In genomic region chr4:134848681-134849080, GRCh38 we compare ENCODE assay signal across 25 cellular contexts.
"Had no signal": no experiment of that assay in that cellular context is flagged by ENCODE, and none has a peak within 500 bp of the region (broad histone marks: within the 10 kb centered on the region; RNA-seq: fewer than 3 reads in every experiment).

No MANE protein-coding gene starts in this region.

- DNase-seq: colonic mucosa; cortex of kidney; dermis blood vessel endothelial cell; dorsolateral prefrontal cortex; effector CD4-positive, alpha-beta T cell; effector CD8-positive, alpha-beta T cell; effector memory CD4-positive, alpha-beta T cell; effector memory CD8-positive, alpha-beta T cell; endodermal cell; erythroblast; esophagus squamous epithelium; foreskin fibroblast; foreskin keratinocyte; foreskin melanocyte; gastrocnemius medialis; glutamatergic neuron; head of caudate nucleus; heart left ventricle; heart right ventricle had no signal

- FAIRE-seq: endothelial cell of umbilical vein had no signal

- H3K27me3 ChIP-seq: colonic mucosa, dorsolateral prefrontal cortex, esophagus muscularis mucosa, esophagus squamous epithelium, foreskin keratinocyte, gastrocnemius medialis, gastroesophageal sphincter, heart left ventricle, heart right ventricle had no signal

- H3K27ac ChIP-seq: colonic mucosa, coronary artery, dorsolateral prefrontal cortex, epithelial cell of prostate, esophagus muscularis mucosa, esophagus squamous epithelium, foreskin keratinocyte, gastrocnemius medialis, gastroesophageal sphincter, heart left ventricle, heart right ventricle had no signal

- H3K9me3 ChIP-seq: colonic mucosa, esophagus muscularis mucosa, gastrocnemius medialis had no signal

- H3K36me3 ChIP-seq: colonic mucosa, esophagus muscularis mucosa, esophagus squamous epithelium, gastrocnemius medialis, gastroesophageal sphincter, heart left ventricle, heart right ventricle had no signal

- H3K4me1 ChIP-seq: colonic mucosa, esophagus muscularis mucosa, esophagus squamous epithelium, foreskin keratinocyte, gastrocnemius medialis, gastroesophageal sphincter, heart left ventricle, heart right ventricle had no signal

- H3K4me3 ChIP-seq: colonic mucosa, coronary artery, dorsolateral prefrontal cortex, esophagus muscularis mucosa, esophagus squamous epithelium, gastrocnemius medialis, gastroesophageal sphincter, heart left ventricle, heart right ventricle had no signal

- ATAC-seq: effector memory CD8-positive, alpha-beta T cell; esophagus mucosa; foreskin keratinocyte; gastrocnemius medialis; gastroesophageal sphincter; heart left ventricle; heart right ventricle had no signal
